18 cellular contexts compared by ENCODE assay signal in the genomic region with DNA sequence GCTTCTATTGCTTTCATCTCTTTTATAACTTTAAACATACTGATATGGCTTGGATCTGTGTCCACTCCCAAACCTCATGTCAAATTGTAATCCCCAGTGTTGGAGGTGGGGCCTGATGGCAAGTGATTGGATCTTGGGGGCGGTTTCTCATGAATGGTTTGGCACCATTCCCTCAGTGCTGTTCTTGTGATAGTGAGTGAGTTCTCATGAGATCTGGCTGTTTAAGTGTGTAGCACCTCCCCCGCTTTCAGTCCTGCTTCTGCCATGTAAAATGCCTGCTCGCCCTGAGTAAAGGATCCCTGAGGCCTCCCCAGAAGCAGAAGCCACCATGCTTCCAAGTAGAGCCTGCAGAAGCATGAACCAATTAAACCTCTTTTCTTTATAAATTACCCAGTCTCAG. TPM values are rescaled to one million over a fixed set of nuclear protein-coding genes. Genes with fewer than 3 reads are reported as not detected.
A peak's percentile ranks its signal among the peaks of the same experiment; 100 is the strongest.
DNase-seq lines count a peak whose midpoint lies in the region; ATAC-seq and TF ChIP-seq lines count a peak whose summit lies in the region.
"Had no signal": no experiment of that assay in that cellular context is flagged by ENCODE, and none has a peak within 500 bp of the region (broad histone marks: within the 10 kb centered on the region; RNA-seq: fewer than 3 reads in every experiment).

No MANE protein-coding gene starts in this region.

- peak; percentile 17 for DNase-seq in DMS 273 (lab: John Stamatoyannopoulos, UW; ENCODE audit: unreplicated experiment)
- no peak for DNase-seq in DMS 273 treated with DMSO at 0.1 percent for 48 hours (lab: John Stamatoyannopoulos, UW)
- peak; percentile 8 for DNase-seq in RPMI7951 (ENCODE audit: low read depth)
- DNase-seq in fibroblast of peridontal ligament (ENCODE audit: extremely low read depth) = peak; percentile 19
- peak; percentile 47 for DNase-seq in myocyte (ENCODE audit: low read depth)
- DNase-seq in esophagus squamous epithelium (lab: John Stamatoyannopoulos, UW) = no peak
- no peak for DNase-seq in superior temporal gyrus (ENCODE audit: extremely low spot score)
- DNase-seq: activated CD4-positive, alpha-beta T cell treated with anti-CD3 and anti-CD28 coated beads, Interleukin-2, amount 50 U/mL, for 1 hour; activated naive CD4-positive, alpha-beta T cell treated with anti-CD3 and anti-CD28 coated beads, Interleukin-2, amount 10 ng/mL, durations not matched to agents 7 days and 5 days; activated T-cell treated with anti-CD3 and anti-CD28 coated beads for 4 hours; head of caudate nucleus; immature natural killer cell; naive thymus-derived CD8-positive, alpha-beta T cell; NCI-H1092; stimulated activated CD4-positive, alpha-beta T cell treated with anti-CD3 and anti-CD28 coated beads, Interleukin-4, amount 100 ng/mL, for 4 hours had no signal

- H3K4me1 ChIP-seq in esophagus squamous epithelium = no peaks in the 10 kb centered on the region

- ATAC-seq in HG02870 (IDR thresholded peaks at IDR 0.05; ENCODE audit: unreplicated experiment) = no peak
- ATAC-seq: naive thymus-derived CD8-positive, alpha-beta T cell had no signal

- H3K27ac ChIP-seq in esophagus squamous epithelium = no peak overlapping the region
- H3K27ac ChIP-seq: 22Rv1 had no signal

- no peaks in the 10 kb centered on the region for H3K27me3 ChIP-seq in esophagus squamous epithelium

- no peaks in the 10 kb centered on the region for H3K9me3 ChIP-seq in esophagus squamous epithelium

- TF ChIP-seq CTCF in esophagus squamous epithelium (IDR thresholded peaks at IDR 0.05) = no peak

- intact Hi-C loops in esophagus squamous epithelium (cut with DNase I) = no loop called here

- no peaks in the 10 kb centered on the region for H3K36me3 ChIP-seq in esophagus squamous epithelium

- 89 to 90% methylated on average over 3 of the region's 3 CpGs for WGBS in esophagus squamous epithelium, 2 donors

- no peak for TF ChIP-seq POLR2A in esophagus squamous epithelium (IDR thresholded peaks at IDR 0.05)

- no peak overlapping the region for H3K4me3 ChIP-seq in esophagus squamous epithelium
- H3K4me3 ChIP-seq: smooth muscle cell had no signal

RNA-seq across cellular contexts. Expression of gene MND1, which starts 17.7 kb away (rescaled TPM):
- total RNA-seq in RPMI7951 (2014; rRNA removed; shearing (Covaris generic)) = 27.2 and 36.0 TPM in 2 replicates
- 1.2 TPM in 1 of 2 replicates, not detected in the other for total RNA-seq in myocyte
- polyA plus RNA-seq in myocyte (2012) = not detected
- 1 to 10 TPM; 2.3 to 4.2 (median 3.8) TPM for total RNA-seq in esophagus squamous epithelium
- total RNA-seq: naive thymus-derived CD8-positive, alpha-beta T cell had no signal
- polyA plus RNA-seq: naive thymus-derived CD8-positive, alpha-beta T cell had no signal

Comparison
In these comparisons a context has a peak if more than half of its experiments do, and no peak if none do; other contexts are left out.
1. DNase-seq: peak in DMS 273 (single experiment), RPMI7951 (single experiment), fibroblast of peridontal ligament (single experiment) and myocyte (single experiment); none in DMS 273 treated with DMSO at 0.1 percent for 48 hours (single experiment), esophagus squamous epithelium (single experiment) and superior temporal gyrus (single experiment).